1 cellular context compared by ENCODE assay signal in the genomic region with DNA sequence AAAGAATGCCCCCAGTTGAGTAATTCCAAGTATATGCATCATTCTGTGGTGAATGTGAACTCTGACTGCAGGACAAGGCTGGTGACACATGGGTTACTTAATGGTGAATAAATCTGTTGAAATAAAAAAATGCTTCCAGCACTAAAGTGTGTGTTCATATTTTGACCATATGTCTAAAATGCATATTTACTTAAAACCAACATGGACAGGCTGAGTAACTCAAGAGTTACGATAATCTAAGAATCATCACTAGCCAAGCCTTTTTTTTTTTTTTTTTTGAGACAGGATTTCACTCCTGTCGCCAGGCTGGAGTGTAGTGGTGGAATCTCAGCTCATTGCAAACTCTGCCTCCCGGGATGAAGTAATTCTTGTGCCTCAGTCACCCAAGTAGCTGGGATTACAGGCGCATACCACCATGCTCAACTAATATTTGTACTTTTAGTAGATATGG.
TF ChIP-seq lines count a peak whose summit lies in the region.

No MANE protein-coding gene starts in this region.

TF ChIP-seq in endothelial cell of umbilical vein, 7 proteins besides CTCF, POLR2A, EP300 and RAD21 (continued from another document):
- TF ChIP-seq, protein P1, sequence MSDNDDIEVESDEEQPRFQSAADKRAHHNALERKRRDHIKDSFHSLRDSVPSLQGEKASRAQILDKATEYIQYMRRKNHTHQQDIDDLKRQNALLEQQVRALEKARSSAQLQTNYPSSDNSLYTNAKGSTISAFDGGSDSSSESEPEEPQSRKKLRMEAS (IDR thresholded peaks at IDR 0.05; ENCODE audit: insufficient read depth, insufficient read length) = no peak
- no peak for TF ChIP-seq JUN (IDR thresholded peaks at IDR 0.05; ENCODE audit: borderline replicate concordance, insufficient read depth, insufficient read length, low read depth)
- no peak for TF ChIP-seq EZH2 (IDR thresholded peaks at IDR 0.05; ENCODE audit: borderline replicate concordance, low read depth, low read length, severe bottlenecking)
